Comparison of ENCODE assay signal across 29 cellular contexts in the genomic region with DNA sequence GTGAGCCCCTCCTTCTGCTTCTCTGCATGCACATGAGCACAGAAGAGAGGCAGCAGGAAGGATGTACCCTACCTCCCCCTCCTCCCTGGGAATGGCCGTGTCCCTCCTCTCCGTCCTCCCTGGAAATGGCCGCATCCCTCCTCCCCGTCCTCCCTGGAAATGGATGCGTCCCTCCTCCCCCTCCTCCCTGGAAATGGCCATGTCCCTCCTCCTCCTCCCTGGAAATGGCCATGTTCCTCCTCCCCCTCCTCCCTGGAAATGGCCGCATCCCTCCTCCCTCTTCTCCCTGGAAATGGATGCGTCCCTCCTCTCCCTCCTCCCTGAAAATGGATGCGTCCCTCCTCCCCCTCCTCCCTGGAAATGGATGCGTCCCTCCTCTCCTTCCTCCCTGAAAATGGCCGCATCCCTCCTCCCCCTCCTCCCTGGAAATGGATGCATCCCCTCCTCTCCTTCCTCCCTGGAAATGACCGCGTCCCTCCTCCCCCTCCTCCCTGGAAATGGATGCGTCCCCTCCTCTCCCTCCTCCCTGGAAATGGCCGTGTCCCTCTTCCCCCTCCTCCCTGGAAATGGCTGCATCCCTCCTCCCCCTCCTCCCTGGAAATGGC.
"Had no signal": no experiment of that assay in that cellular context is flagged by ENCODE, and none has a peak within 500 bp of the region (broad histone marks: within the 10 kb centered on the region; RNA-seq: fewer than 3 reads in every experiment).

No MANE protein-coding gene starts in this region.

- H3K27ac ChIP-seq: ovary, parathyroid adenoma, psoas muscle, skin epidermis, spleen, suprapubic skin, testis, tibial artery, transverse colon, upper lobe of left lung, vagina had no signal

- H3K27me3 ChIP-seq: ovary, spleen, suprapubic skin, testis, tibial artery, transverse colon, upper lobe of left lung, vagina had no signal

- H2AFZ ChIP-seq: parathyroid adenoma had no signal

- H3K79me2 ChIP-seq: parathyroid adenoma had no signal

- H3K9ac ChIP-seq: parathyroid adenoma had no signal

- H3K4me1 ChIP-seq: parathyroid adenoma, psoas muscle, spleen, suprapubic skin, testis, tibial artery, upper lobe of left lung, vagina had no signal

- H3K4me2 ChIP-seq: smooth muscle cell had no signal

- DNase-seq: naive thymus-derived CD8-positive, alpha-beta T cell; nephron progenitor cell; occipital lobe; ovary; posterior cingulate gyrus; psoas muscle; right cardiac atrium; spleen; stimulated activated CD4-positive, alpha-beta T cell treated with anti-CD3 and anti-CD28 coated beads, Interleukin-12 subunit alpha, Interleukin-12 subunit beta, amount 100 ng/mL, for 4 hours; stimulated activated CD4-positive, alpha-beta T cell treated with anti-CD3 and anti-CD28 coated beads, Interleukin-1b, Interleukin-23, amount 100 ng/mL, for 48 hours; stimulated activated CD4-positive, alpha-beta T cell treated with anti-CD3 and anti-CD28 coated beads, Interleukin-4, amount 100 ng/mL, for 1 hour; stimulated activated CD4-positive, alpha-beta T cell treated with anti-CD3 and anti-CD28 coated beads, Interleukin-4, amount 100 ng/mL, for 4 hours; stimulated activated CD8-positive, alpha-beta memory T cell treated with anti-CD3 and anti-CD28 coated beads, Interleukin-4, amount 100 ng/mL, for 48 hours; stimulated activated naive CD4-positive, alpha-beta T cell; stimulated activated naive CD8-positive, alpha-beta T cell treated with anti-CD3 and anti-CD28 coated beads, Interleukin-15, amount 100 ng/mL, for 72 hours; stimulated activated naive CD8-positive, alpha-beta T cell treated with anti-CD3 and anti-CD28 coated beads, Interleukin-15, Interleukin-2, amounts not matched to agents 100 U/mL and 50 U/mL, for 24 hours; substantia nigra; testis; tibial artery; transverse colon; upper lobe of left lung had no signal

- H3K9me3 ChIP-seq: ovary, psoas muscle, suprapubic skin, testis, tibial artery, transverse colon, vagina had no signal

- H3K4me3 ChIP-seq: ovary, psoas muscle, skin epidermis, smooth muscle cell, spleen, suprapubic skin, testis, tibial artery, transverse colon, upper lobe of left lung, vagina had no signal

- H3K36me3 ChIP-seq: ovary, spleen, suprapubic skin, tibial artery, transverse colon, upper lobe of left lung, vagina had no signal

- ATAC-seq: naive thymus-derived CD8-positive, alpha-beta T cell; natural killer cell treated with Interleukin-12 subunit alpha and Interleukin-12 subunit beta and Interleukin-15 and Interleukin-18, amount 100 ng/mL, for 72 hours; psoas muscle; right cardiac atrium; sciatic nerve; stimulated activated memory B cell treated with anti-CD40 and anti-IgM and Interleukin-4, amounts not matched to agents 10 μg/mL and 1 μg/mL and 100 μg/mL, for 72 hours; stimulated activated naive CD8-positive, alpha-beta T cell treated with anti-CD3 and anti-CD28 coated beads, Interleukin-15, amount 100 ng/mL, for 72 hours; stimulated activated naive CD8-positive, alpha-beta T cell treated with anti-CD3 and anti-CD28 coated beads, Interleukin-15, Interleukin-2, amounts not matched to agents 100 U/mL and 50 U/mL, for 24 hours had no signal
